In genomic region chr1:205746757-205747412, GRCh38 we compare ENCODE assay signal across 9 cellular contexts. TPM values are rescaled to one million over a fixed set of nuclear protein-coding genes. Genes with fewer than 3 reads are reported as not detected.
DNase-seq lines count a peak whose midpoint lies in the region; ATAC-seq lines count a peak whose summit lies in the region.
"Had no signal": no experiment of that assay in that cellular context is flagged by ENCODE, and none has a peak within 500 bp of the region (broad histone marks: within the 10 kb centered on the region; RNA-seq: fewer than 3 reads in every experiment).

No MANE protein-coding gene starts in this region.

- H3K27ac Mint-ChIP-seq in activated T-cell treated with anti-CD3 and anti-CD28 coated beads, Interleukin-2, amount 50 U/mL, for 24 hours = peak overlapping the region; percentile 75
- H3K27ac Mint-ChIP-seq in activated CD4-positive, alpha-beta memory T cell treated with anti-CD3 and anti-CD28 coated beads, Interleukin-2, amount 10 ng/mL, durations not matched to agents 7 days and 5 days = no peak overlapping the region
- H3K27ac Mint-ChIP-seq in stimulated activated naive B cell treated with anti-CD40 and anti-IgM and Interleukin-4, amounts not matched to agents 10 μg/mL and 1 μg/mL and 100 μg/mL, for 72 hours = peak overlapping the region; percentile 67

- POLR2A ChIA-PET in activated CD4-positive, alpha-beta memory T cell treated with anti-CD3 and anti-CD28 coated beads, Interleukin-2, amount 10 ng/mL, durations not matched to agents 7 days and 5 days (lab: Charles Lee) = interaction anchor here (0.6 to 3.1 kb wide), 9 partner anchors 8 to 738 kb away, joined by 3 to 24 read pairs (median 3); partner anchors contain the start of gene RAB29

- peak overlapping the region; percentile 90 for H3K4me3 Mint-ChIP-seq in activated T-cell treated with anti-CD3 and anti-CD28 coated beads, Interleukin-2, amount 50 U/mL, for 24 hours
- H3K4me3 Mint-ChIP-seq in activated CD4-positive, alpha-beta memory T cell treated with anti-CD3 and anti-CD28 coated beads, Interleukin-2, amount 10 ng/mL, durations not matched to agents 7 days and 5 days = peak overlapping the region; percentile 31
- peak overlapping the region in 1 of 2 donors; percentile 8 for H3K4me3 Mint-ChIP-seq in stimulated activated naive B cell treated with anti-CD40 and anti-IgM and Interleukin-4, amounts not matched to agents 10 μg/mL and 1 μg/mL and 100 μg/mL, for 72 hours

- H3K9me3 Mint-ChIP-seq in activated T-cell treated with anti-CD3 and anti-CD28 coated beads, Interleukin-2, amount 50 U/mL, for 24 hours = no peaks in the 10 kb centered on the region
- H3K9me3 Mint-ChIP-seq in activated CD4-positive, alpha-beta memory T cell treated with anti-CD3 and anti-CD28 coated beads, Interleukin-2, amount 10 ng/mL, durations not matched to agents 7 days and 5 days = no peaks in the 10 kb centered on the region
- no peaks in the 10 kb centered on the region for H3K9me3 Mint-ChIP-seq in stimulated activated naive B cell treated with anti-CD40 and anti-IgM and Interleukin-4, amounts not matched to agents 10 μg/mL and 1 μg/mL and 100 μg/mL, for 72 hours

- no peaks in the 10 kb centered on the region for H3K9me3 ChIP-seq in iPS-15b (ENCODE audit: control insufficient read depth, insufficient read depth, low read length)
- H3K9me3 ChIP-seq: right atrium auricular region had no signal

- ATAC-seq in stimulated activated naive B cell treated with anti-CD40 and anti-IgM and Interleukin-4, amounts not matched to agents 10 μg/mL and 1 μg/mL and 100 μg/mL, for 72 hours (replicated peaks) = no peak
- no peak for ATAC-seq in HG02884 (IDR thresholded peaks at IDR 0.05; ENCODE audit: unreplicated experiment)

- H3K36me3 ChIP-seq in iPS-15b (ENCODE audit: control insufficient read depth, insufficient read depth, low read length) = no peaks in the 10 kb centered on the region
- H3K36me3 ChIP-seq: right atrium auricular region had no signal

- H3K4me3 ChIP-seq in iPS-15b (ENCODE audit: low read depth, low read length) = peak overlapping the region; percentile 88

- DNase-seq in activated T-cell treated with anti-CD3 and anti-CD28 coated beads, Interleukin-2, amount 50 U/mL, for 24 hours = no peak
- no peak for DNase-seq in activated T-cell treated with anti-CD3 and anti-CD28 coated beads, Interleukin-2, amount 50 U/mL, for 48 hours
- DNase-seq in activated CD4-positive, alpha-beta memory T cell treated with anti-CD3 and anti-CD28 coated beads, Interleukin-2, amount 10 ng/mL, durations not matched to agents 7 days and 5 days = no peak
- DNase-seq in stimulated activated naive B cell treated with anti-CD40 and anti-IgM and Interleukin-4, amounts not matched to agents 10 μg/mL and 1 μg/mL and 100 μg/mL, for 72 hours = no peak
- DNase-seq in activated effector memory CD4-positive, alpha-beta T cell treated with anti-CD3 and anti-CD28 coated beads, Interleukin-2, amount 50 U/mL, for 16 hours = no peak
- DNase-seq in NCI-H345 (lab: John Stamatoyannopoulos, UW) = no peak

- no peaks in the 10 kb centered on the region for H3K27me3 ChIP-seq in iPS-15b (ENCODE audit: control insufficient read depth, insufficient read depth, low read length)
- H3K27me3 ChIP-seq: right atrium auricular region had no signal

- CTCF ChIA-PET in activated CD4-positive, alpha-beta memory T cell treated with anti-CD3 and anti-CD28 coated beads, Interleukin-2, amount 10 ng/mL, durations not matched to agents 7 days and 5 days (lab: Charles Lee) = interaction anchor here (1.1 to 1.6 kb wide), 4 partner anchors 36 to 156 kb away, joined by 3 to 6 read pairs (median 4); no protein-coding TSS in a partner anchor

- peaks cover 37% of the 10 kb centered on the region for H3K4me1 ChIP-seq in iPS-15b (ENCODE audit: control insufficient read depth, insufficient read depth, low read length)

- peak overlapping the region; percentile 3 for H3K9ac ChIP-seq in iPS-15b (ENCODE audit: low read depth, low read length)

- peaks cover 65% of the 10 kb centered on the region for H3K4me1 Mint-ChIP-seq in activated T-cell treated with anti-CD3 and anti-CD28 coated beads, Interleukin-2, amount 50 U/mL, for 24 hours (ENCODE audit: low read depth)
- peaks cover 62% of the 10 kb centered on the region for H3K4me1 Mint-ChIP-seq in activated CD4-positive, alpha-beta memory T cell treated with anti-CD3 and anti-CD28 coated beads, Interleukin-2, amount 10 ng/mL, durations not matched to agents 7 days and 5 days
- peaks cover 19 to 48% of the 10 kb centered on the region in 2 donors for H3K4me1 Mint-ChIP-seq in stimulated activated naive B cell treated with anti-CD40 and anti-IgM and Interleukin-4, amounts not matched to agents 10 μg/mL and 1 μg/mL and 100 μg/mL, for 72 hours

- no peaks in the 10 kb centered on the region for H3K27me3 Mint-ChIP-seq in activated T-cell treated with anti-CD3 and anti-CD28 coated beads, Interleukin-2, amount 50 U/mL, for 24 hours
- no peaks in the 10 kb centered on the region for H3K27me3 Mint-ChIP-seq in activated CD4-positive, alpha-beta memory T cell treated with anti-CD3 and anti-CD28 coated beads, Interleukin-2, amount 10 ng/mL, durations not matched to agents 7 days and 5 days
- no peaks in the 10 kb centered on the region for H3K27me3 Mint-ChIP-seq in stimulated activated naive B cell treated with anti-CD40 and anti-IgM and Interleukin-4, amounts not matched to agents 10 μg/mL and 1 μg/mL and 100 μg/mL, for 72 hours

- peaks cover 69% of the 10 kb centered on the region for H3K36me3 Mint-ChIP-seq in activated T-cell treated with anti-CD3 and anti-CD28 coated beads, Interleukin-2, amount 50 U/mL, for 24 hours (ENCODE audit: low read depth)
- H3K36me3 Mint-ChIP-seq in activated CD4-positive, alpha-beta memory T cell treated with anti-CD3 and anti-CD28 coated beads, Interleukin-2, amount 10 ng/mL, durations not matched to agents 7 days and 5 days (ENCODE audit: low read depth) = peaks cover 34% of the 10 kb centered on the region
- peaks cover 11 to 30% of the 10 kb centered on the region in 2 donors for H3K36me3 Mint-ChIP-seq in stimulated activated naive B cell treated with anti-CD40 and anti-IgM and Interleukin-4, amounts not matched to agents 10 μg/mL and 1 μg/mL and 100 μg/mL, for 72 hours

RNA-seq across cellular contexts. Expression of gene NUCKS1, which starts 3.1 kb away (rescaled TPM):
- 100 to 1,000 TPM; 163 to 185 TPM for total RNA-seq in activated CD4-positive, alpha-beta memory T cell treated with anti-CD3 and anti-CD28 coated beads, Interleukin-2, amount 10 ng/mL, durations not matched to agents 7 days and 5 days

RNA-seq across cellular contexts. Expression of gene RAB29, which starts 28.4 kb away (rescaled TPM):
- total RNA-seq in activated CD4-positive, alpha-beta memory T cell treated with anti-CD3 and anti-CD28 coated beads, Interleukin-2, amount 10 ng/mL, durations not matched to agents 7 days and 5 days = 10 to 100 TPM; 67.6 to 72.3 TPM
